In genomic region chr9:107480386-107480789, GRCh38 we compare ENCODE assay signal across 9 cellular contexts. TPM values are rescaled to one million over a fixed set of nuclear protein-coding genes. Genes with fewer than 3 reads are reported as not detected.
A peak's percentile ranks its signal among the peaks of the same experiment; 100 is the strongest.
DNase-seq lines count a peak whose midpoint lies in the region; ATAC-seq and TF ChIP-seq lines count a peak whose summit lies in the region.
"Had no signal": no experiment of that assay in that cellular context is flagged by ENCODE, and none has a peak within 500 bp of the region (broad histone marks: within the 10 kb centered on the region; RNA-seq: fewer than 3 reads in every experiment).

No MANE protein-coding gene starts in this region.

- intact Hi-C loops in naive thymus-derived CD4-positive, alpha-beta T cell (cut with micrococcal nuclease): loop anchor here in 1 of 2 donors (5.0 kb wide), 1 partner anchor 1282 kb away; no protein-coding TSS in a partner anchor

- H3K4me3 Mint-ChIP-seq in naive thymus-derived CD4-positive, alpha-beta T cell: no peak overlapping the region
- H3K4me3 Mint-ChIP-seq: neural crest cell had no signal

- no peaks in the 10 kb centered on the region for H3K27me3 ChIP-seq in naive thymus-derived CD4-positive, alpha-beta T cell (ENCODE audit: control insufficient read depth in 2 of 2, insufficient read depth in 2 of 2, low read length in 2 of 2)

- peaks cover 8 to 30% (median 21%) of the 10 kb centered on the region in 5 donors for H3K27me3 Mint-ChIP-seq in naive thymus-derived CD4-positive, alpha-beta T cell

- H3K4me1 Mint-ChIP-seq in naive thymus-derived CD4-positive, alpha-beta T cell: peaks cover 0 to 1% (median 0%) of the 10 kb centered on the region in 7 donors
- H3K4me1 Mint-ChIP-seq: neural crest cell had no signal

- H3K4me3 ChIP-seq in AG10803 (ENCODE audit: low read length) (peak overlapping the region; percentile 12), epithelial cell of esophagus (ENCODE audit: low read length) (no peak overlapping the region)
- H3K4me3 ChIP-seq in naive thymus-derived CD4-positive, alpha-beta T cell (ENCODE audit: low read length): no peak overlapping the region

- peak; percentile 18 for ATAC-seq in naive thymus-derived CD4-positive, alpha-beta T cell

- no peak overlapping the region for H3K27ac Mint-ChIP-seq in naive thymus-derived CD4-positive, alpha-beta T cell

- DNase-seq in AG10803 (ENCODE audit: low read depth) (peak; percentile 95), MV-4-11 (lab: John Stamatoyannopoulos, UW) (peak; percentile 89), epithelial cell of esophagus (ENCODE audit: low read depth) (peak; percentile 87), NCI-H2029 (lab: John Stamatoyannopoulos, UW) (no peak), GM19240 (ENCODE audit: insufficient read length, low spot score) (no peak), germinal center (ENCODE audit: low spot score) (no peak), GOT3 (lab: John Stamatoyannopoulos, UW) (no peak)
- DNase-seq in naive thymus-derived CD4-positive, alpha-beta T cell: no peak

- no peaks in the 10 kb centered on the region for H3K4me1 ChIP-seq in naive thymus-derived CD4-positive, alpha-beta T cell (ENCODE audit: control insufficient read depth in 2 of 2, insufficient read depth in 2 of 2, low read length in 2 of 2)

- H3K27ac ChIP-seq in naive thymus-derived CD4-positive, alpha-beta T cell (ENCODE audit: low read depth, low read length): no peak overlapping the region

- TF ChIP-seq CTCF in AG10803 (conservative IDR thresholded peaks at IDR 0.05; ENCODE audit: low read length) (no peak), epithelial cell of esophagus (IDR thresholded peaks at IDR 0.05; ENCODE audit: insufficient read depth, low read depth, low read length, missing control alignments) (no peak)

- POLR2A ChIA-PET in naive thymus-derived CD4-positive, alpha-beta T cell (lab: Charles Lee): no interaction called here

- no peaks in the 10 kb centered on the region for H3K36me3 ChIP-seq in naive thymus-derived CD4-positive, alpha-beta T cell (ENCODE audit: control insufficient read depth in 2 of 3, insufficient read depth in 3 of 3, low read length in 3 of 3)

- peaks cover 0 to 3% (median 0%) of the 10 kb centered on the region in 11 donors for H3K9me3 Mint-ChIP-seq in naive thymus-derived CD4-positive, alpha-beta T cell
- H3K9me3 Mint-ChIP-seq: neural crest cell had no signal

- no peaks in the 10 kb centered on the region for H3K36me3 Mint-ChIP-seq in naive thymus-derived CD4-positive, alpha-beta T cell

- CTCF ChIA-PET in naive thymus-derived CD4-positive, alpha-beta T cell (lab: Charles Lee): no interaction called here

- no peaks in the 10 kb centered on the region for H3K9me3 ChIP-seq in naive thymus-derived CD4-positive, alpha-beta T cell (ENCODE audit: control insufficient read depth in 2 of 3, low read length in 3 of 3)

RNA-seq across cellular contexts. Expression of gene KLF4, which starts 9.2 kb away (rescaled TPM):
- total RNA-seq in naive thymus-derived CD4-positive, alpha-beta T cell: 100 to 1,000 TPM in 1 of 5 experiments, 10 to 100 TPM in 1, 1 to 10 TPM in 1, under 1 TPM in 2; 0.29 to 266 (median 1.0) TPM
- polyA plus RNA-seq in naive thymus-derived CD4-positive, alpha-beta T cell: not detected
- total RNA-seq: neural crest cell had no signal

Comparison
In these comparisons a context has a peak if more than half of its experiments do, and no peak if none do; other contexts are left out.
1. DNase-seq: peak in AG10803 (single experiment), MV-4-11 (single experiment) and epithelial cell of esophagus (single experiment); none in naive thymus-derived CD4-positive, alpha-beta T cell (0 of 9), NCI-H2029 (single experiment), GM19240 (single experiment), germinal center (single experiment) and GOT3 (single experiment).